8 cellular contexts compared by ENCODE assay signal in genomic region chr1:11099310-11100148, GRCh38. TPM values are rescaled to one million over a fixed set of nuclear protein-coding genes. Genes with fewer than 3 reads are reported as not detected.
A peak's percentile ranks its signal among the peaks of the same experiment; 100 is the strongest.
DNase-seq lines count a peak whose midpoint lies in the region; ATAC-seq and TF ChIP-seq lines count a peak whose summit lies in the region.

Gene EXOSC10 (minus strand): TSS chr1:11099869. CDS start chr1:11099831, 38 bp downstream.

- peak within 1 kb of the TSS; percentile 51 for H2BK5ac ChIP-seq in IMR-90 (ENCODE audit: low read depth, low read length, poor library complexity, severe bottlenecking)

- H4K5ac ChIP-seq in IMR-90 (ENCODE audit: low read depth, low read length): peak within 1 kb of the TSS; percentile 97

- peak; percentile 86 for ATAC-seq in GM21526 (IDR thresholded peaks at IDR 0.05; ENCODE audit: low FRiP score, unreplicated experiment)
- peak; percentile 99 for ATAC-seq in IMR-90 (ENCODE audit: low read depth)

- H3K14ac ChIP-seq in IMR-90 (replicated peaks; ENCODE audit: low read depth, low read length): peak within 1 kb of the TSS; percentile 84

- H3K9me3 Mint-ChIP-seq in Calu3 (ENCODE audit: low read depth, unreplicated experiment): no peaks in the 10 kb centered on the region

- H4K8ac ChIP-seq in IMR-90 (ENCODE audit: low read depth in 2 of 2, low read length in 2 of 2): peak within 1 kb of the TSS; percentile 95 to 97

- peak within 1 kb of the TSS; percentile 95 for H2AFZ ChIP-seq in IMR-90 (replicated peaks; ENCODE audit: low read length, poor library complexity)
- H2AFZ ChIP-seq in OCI-LY7 (ENCODE audit: low read length): peak within 1 kb of the TSS; percentile 97

- no peaks in the 10 kb centered on the region for H3K9me2 ChIP-seq in OCI-LY7 (ENCODE audit: insufficient read depth, low read length)

- H3K56ac ChIP-seq in IMR-90 (ENCODE audit: extremely low read depth, insufficient read depth, low read length): peak within 1 kb of the TSS; percentile 47; the same call in 1 of the 2 replicates

- peak; percentile 90 for DNase-seq in Calu3
- peak; percentile 77 for DNase-seq in IMR-90
- peak; percentile 94 for DNase-seq in OCI-LY7 (ENCODE audit: low spot score)
- DNase-seq in activated T-cell treated with anti-CD3 and anti-CD28 coated beads for 4 hours: peak; percentile 96
- peak; percentile 89 for DNase-seq in epithelial cell of esophagus (ENCODE audit: low read depth)
- peak; percentile 92 to 93 for DNase-seq in stimulated activated CD8-positive, alpha-beta memory T cell treated with anti-CD3 and anti-CD28 coated beads, Interleukin-2, amount 100 ng/mL, for 48 hours (ENCODE audit: low read depth in 2 of 2)

- TF ChIP-seq CTCF in Calu3 (IDR thresholded peaks at IDR 0.05; ENCODE audit: unreplicated experiment) (no peak), IMR-90 (conservative IDR thresholded peaks at IDR 0.05; ENCODE audit: low read depth, low read length) (no peak), OCI-LY7 (conservative IDR thresholded peaks at IDR 0.05; ENCODE audit: low read length) (no peak), epithelial cell of esophagus (IDR thresholded peaks at IDR 0.05; ENCODE audit: insufficient read depth, low read depth, low read length, missing control alignments) (no peak)

- H2BK120ac ChIP-seq in IMR-90 (ENCODE audit: low read depth, low read length): no peak within 1 kb of the TSS

- no peaks in the 10 kb centered on the region for H3K27me3 ChIP-seq in IMR-90 (ENCODE audit: control insufficient read depth, insufficient read depth, low read length)
- no peaks in the 10 kb centered on the region for H3K27me3 ChIP-seq in mononuclear cell (ENCODE audit: insufficient read depth, low read length)

- in situ Hi-C loops in IMR-90 (cut with MboI; ENCODE audit: low sequenced_read_pairs): no loop called here

- H3K4me1 Mint-ChIP-seq in Calu3 (ENCODE audit: low read depth, unreplicated experiment): no peaks in the 10 kb centered on the region

- H3K36me3 Mint-ChIP-seq in Calu3 (ENCODE audit: insufficient read depth, unreplicated experiment): peaks cover 30% of the 10 kb centered on the region

- peak within 1 kb of the TSS; percentile 87 for H3K9ac ChIP-seq in IMR-90 (ENCODE audit: low read depth, low read length)

- BruUV-seq in Calu3 (replicated peaks; lab: Mats Ljungman, UMichigan) (no TSS peak), IMR-90 (replicated peaks; lab: Mats Ljungman, UMichigan) (no TSS peak), OCI-LY7 (replicated peaks; lab: Mats Ljungman, UMichigan) (no TSS peak)

- WGBS in IMR-90 (ENCODE audit: extremely low coverage in 2 of 2, insufficient read length in 1 of 2), 2 experiments: 0% methylated on average over 45 of the region's 78 CpGs; no CpG with 5 or more reads in 1 of the 2 experiments

- peak; percentile 67; the same call in 1 of the 2 replicates for TF ChIP-seq POLR2A in IMR-90 (IDR thresholded peaks at IDR 0.05; ENCODE audit: low read depth, low read length)

- peak within 1 kb of the TSS; percentile 88 for H3K27ac Mint-ChIP-seq in Calu3 (ENCODE audit: unreplicated experiment)

- peak within 1 kb of the TSS; percentile 71 for H3K4me3 Mint-ChIP-seq in Calu3 (ENCODE audit: low read depth, unreplicated experiment)

- H3K36me3 ChIP-seq in IMR-90 (ENCODE audit: control insufficient read depth, insufficient read depth, low read length) (peaks cover 16% of the 10 kb centered on the region), OCI-LY7 (ENCODE audit: insufficient read depth, low read length) (peaks cover 37% of the 10 kb centered on the region)

- peak within 1 kb of the TSS; percentile 28; the same call in 1 of the 2 replicates for H3K18ac ChIP-seq in IMR-90 (ENCODE audit: low read depth, low read length)

- no peaks in the 10 kb centered on the region for H3K9me1 ChIP-seq in IMR-90 (ENCODE audit: insufficient read depth, low read length)

- no peak for TF ChIP-seq RAD21 in IMR-90 (IDR thresholded peaks at IDR 0.05; ENCODE audit: low read length)

- no peak within 1 kb of the TSS for H2BK15ac ChIP-seq in IMR-90 (ENCODE audit: low read depth, low read length)

- H3K4ac ChIP-seq in IMR-90 (ENCODE audit: low read depth, low read length): peak within 1 kb of the TSS; percentile 80

- H3K9me3 ChIP-seq in IMR-90 (ENCODE audit: control insufficient read depth, insufficient read depth, low read length) (no peaks in the 10 kb centered on the region), OCI-LY7 (ENCODE audit: low read length) (no peaks in the 10 kb centered on the region), mononuclear cell (ENCODE audit: low read depth, low read length) (no peaks in the 10 kb centered on the region)

- peak within 1 kb of the TSS; percentile 66 for H3K23ac ChIP-seq in IMR-90 (ENCODE audit: low read depth, low read length)

- peak within 1 kb of the TSS; percentile 85 for H3K27ac ChIP-seq in IMR-90 (ENCODE audit: insufficient read depth, low read length)
- H3K27ac ChIP-seq in OCI-LY7 (ENCODE audit: low read depth, low read length, poor library complexity, severe bottlenecking): peak within 1 kb of the TSS; percentile 48

- H2AK9ac ChIP-seq in IMR-90 (replicated peaks; ENCODE audit: low read depth, low read length, poor library complexity): peak within 1 kb of the TSS; percentile 90

- intact Hi-C loops in Calu3 (cut with micrococcal nuclease; ENCODE audit: unreplicated experiment) (no loop called here), IMR-90 (cut with micrococcal nuclease) (loop anchor here (5.0 kb wide), 1 partner anchor 53 kb away; no protein-coding TSS in a partner anchor), OCI-LY7 (cut with micrococcal nuclease; ENCODE audit: unreplicated experiment) (no loop called here)

- peak within 1 kb of the TSS; percentile 90 for H3K4me2 ChIP-seq in IMR-90 (ENCODE audit: low read depth, low read length)
- peak within 1 kb of the TSS; percentile 74 for H3K4me2 ChIP-seq in OCI-LY7 (ENCODE audit: low read length)

- H3K27me3 Mint-ChIP-seq in Calu3 (ENCODE audit: unreplicated experiment): no peaks in the 10 kb centered on the region

- H3K79me1 ChIP-seq in IMR-90 (ENCODE audit: low read depth in 1 of 2, low read length in 2 of 2): peaks cover 8 to 12% of the 10 kb centered on the region in 2 experiments; a peak in 2 of 4 replicates

- H2BK20ac ChIP-seq in IMR-90 (ENCODE audit: low read depth, low read length): no peak within 1 kb of the TSS

- peak within 1 kb of the TSS; percentile 81 for H4K91ac ChIP-seq in IMR-90 (ENCODE audit: insufficient read depth, low read depth, low read length)

- H4K20me1 ChIP-seq in IMR-90 (ENCODE audit: insufficient read depth, low read length): no peaks in the 10 kb centered on the region
- no peaks in the 10 kb centered on the region for H4K20me1 ChIP-seq in OCI-LY7 (ENCODE audit: insufficient read depth, low read length)

- peak within 1 kb of the TSS; percentile 71 for H2AK5ac ChIP-seq in IMR-90 (ENCODE audit: low read depth, low read length)

- CTCF ChIA-PET in Calu3 (lab: Charles Lee): interaction anchor here (1.0 to 1.5 kb wide), 2 partner anchors 31 to 62 kb away, joined by 4 to 7 read pairs; no protein-coding TSS in a partner anchor
- CTCF ChIA-PET in IMR-90 (lab: Yijun Ruan, JAX): interaction anchor here (3.1 kb wide), 1 partner anchor 62 kb away, joined by 13 read pairs; no protein-coding TSS in a partner anchor
- CTCF ChIA-PET in OCI-LY7 (lab: Charles Lee; ENCODE audit: unreplicated experiment): interaction anchor here (0.6 to 1.2 kb wide), 3 partner anchors 34 to 554 kb away, joined by 3 to 5 read pairs (median 4); no protein-coding TSS in a partner anchor

- POLR2A ChIA-PET in IMR-90 (lab: Charles Lee; ENCODE audit: unreplicated experiment) (interaction anchor here (0.7 to 1.3 kb wide), 2 partner anchors 12 to 19 kb away, joined by 3 to 6 read pairs; no protein-coding TSS in a partner anchor), OCI-LY7 (lab: Charles Lee) (interaction anchor here (0.8 to 1.4 kb wide), 6 partner anchors 8 to 62 kb away, joined by 3 to 7 read pairs (median 3); no protein-coding TSS in a partner anchor)

- H3K4me1 ChIP-seq in IMR-90 (ENCODE audit: control insufficient read depth, insufficient read depth, low read length) (0 out of 2 replicates have a peak, but pooled peaks cover 2% of the 10 kb centered on the region), OCI-LY7 (ENCODE audit: insufficient read depth, low read length, poor library complexity, severe bottlenecking) (peaks cover 16% of the 10 kb centered on the region), mononuclear cell (ENCODE audit: insufficient read depth, low read length) (peaks cover 12% of the 10 kb centered on the region)

- H3K4me3 ChIP-seq in IMR-90 (ENCODE audit: insufficient read depth, low read depth, low read length): peak within 1 kb of the TSS; percentile 81
- peak within 1 kb of the TSS; percentile 93 for H3K4me3 ChIP-seq in OCI-LY7 (ENCODE audit: low read depth, low read length, poor library complexity, severe bottlenecking)
- peak within 1 kb of the TSS; percentile 88 for H3K4me3 ChIP-seq in epithelial cell of esophagus (ENCODE audit: low read length)
- H3K4me3 ChIP-seq in mononuclear cell (ENCODE audit: low read length): peak within 1 kb of the TSS; percentile 97

- peaks cover 18% of the 10 kb centered on the region for H3K79me2 ChIP-seq in OCI-LY7 (ENCODE audit: insufficient read depth, low read depth, low read length)

- dilution Hi-C loops in IMR-90 (cut with HindIII; ENCODE audit: low sequenced_read_pairs, unreplicated experiment): no loop called here

TF ChIP-seq in IMR-90, 13 proteins besides CTCF, POLR2A, EP300 and RAD21:
- TF ChIP-seq SMC3 (IDR thresholded peaks at IDR 0.05; ENCODE audit: low read depth, low read length) (no peak), MAZ (IDR thresholded peaks at IDR 0.05; ENCODE audit: borderline replicate concordance, low read depth, low read length) (peak; percentile 70; the same call in 1 of the 2 replicates)
TF ChIP-seq in IMR-90: peak in this region for 1.

RNA-seq across cellular contexts. Expression of gene EXOSC10, which starts in this region (rescaled TPM):
- total RNA-seq in Calu3 (2022): 50.8 and 56.4 TPM in 2 replicates
- total RNA-seq in IMR-90 (2012; rRNA removed): 56.4 and 64.5 TPM in 2 replicates
- 63.5 and 66.0 TPM in 2 replicates for polyA plus RNA-seq in IMR-90 (2012; rRNA removed)
- 19.2 and 19.7 TPM in 2 replicates for polyA plus RNA-seq in IMR-90 (2012; cell fraction: cytosol; rRNA removed)
- polyA plus RNA-seq in IMR-90 (2012; cell fraction: nucleus; rRNA removed; ENCODE audit: low replicate concordance): 97.8 and 214 TPM in 2 replicates
- total RNA-seq in OCI-LY7 (2014; rRNA removed; shearing (Covaris generic)): 75.1 and 117 TPM in 2 replicates
- 91.9 and 95.1 TPM in 2 replicates for total RNA-seq in OCI-LY7 (2022)
- total RNA-seq in mononuclear cell: 56.5 TPM

Comparison
In these comparisons a context has a peak if more than half of its experiments do, and no peak if none do; other contexts are left out.
1. Peak in every context shown above with its lines: DNase-seq, ATAC-seq, H3K4me3 ChIP-seq and H3K27ac ChIP-seq.